In genomic region chr4:41258783-41259182, GRCh38 we compare ENCODE assay signal across 8 cellular contexts. TPM values are rescaled to one million over a fixed set of nuclear protein-coding genes. Genes with fewer than 3 reads are reported as not detected.
DNase-seq lines count a peak whose midpoint lies in the region; ATAC-seq and TF ChIP-seq lines count a peak whose summit lies in the region.

No MANE protein-coding gene starts in this region.

- H3K4me1 Mint-ChIP-seq in HFFc6 (ENCODE audit: low read depth): peaks cover 28% of the 10 kb centered on the region
- peaks cover 15% of the 10 kb centered on the region for H3K4me1 Mint-ChIP-seq in progenitor cell of endocrine pancreas (ENCODE audit: low read depth)
- no peaks in the 10 kb centered on the region for H3K4me1 Mint-ChIP-seq in stimulated activated effector memory CD8-positive, alpha-beta T cell treated with anti-CD3 and anti-CD28 coated beads, Interleukin-12 subunit alpha, Interleukin-12 subunit beta, amount 100 ng/mL, for 72 hours

- no peak overlapping the region for H3K4me3 ChIP-seq in fibroblast of villous mesenchyme (ENCODE audit: low read depth, low read length)

- H3K4me3 Mint-ChIP-seq in HFFc6 (peak overlapping the region; percentile 88), progenitor cell of endocrine pancreas (ENCODE audit: low read depth) (peak overlapping the region; percentile 88)
- no peak overlapping the region for H3K4me3 Mint-ChIP-seq in stimulated activated effector memory CD8-positive, alpha-beta T cell treated with anti-CD3 and anti-CD28 coated beads, Interleukin-12 subunit alpha, Interleukin-12 subunit beta, amount 100 ng/mL, for 72 hours

- H3K9me3 Mint-ChIP-seq in HFFc6 (no peaks in the 10 kb centered on the region), progenitor cell of endocrine pancreas (ENCODE audit: low read depth) (no peaks in the 10 kb centered on the region)
- H3K9me3 Mint-ChIP-seq in stimulated activated effector memory CD8-positive, alpha-beta T cell treated with anti-CD3 and anti-CD28 coated beads, Interleukin-12 subunit alpha, Interleukin-12 subunit beta, amount 100 ng/mL, for 72 hours: no peaks in the 10 kb centered on the region

- POLR2A ChIA-PET in RWPE1 (lab: Yijun Ruan, JAX; ENCODE audit: low non-redundant PET): no interaction called here

- ATAC-seq in GM21528 (IDR thresholded peaks at IDR 0.05; ENCODE audit: low FRiP score, unreplicated experiment): no peak
- ATAC-seq in stimulated activated effector memory CD8-positive, alpha-beta T cell treated with anti-CD3 and anti-CD28 coated beads, Interleukin-12 subunit alpha, Interleukin-12 subunit beta, amount 100 ng/mL, for 72 hours: no peak

- H3K27me3 Mint-ChIP-seq in HFFc6 (ENCODE audit: insufficient read depth): peaks cover 20% of the 10 kb centered on the region; the same call in 1 of the 2 replicates
- H3K27me3 Mint-ChIP-seq in progenitor cell of endocrine pancreas: peaks cover 15% of the 10 kb centered on the region

- H3K27ac Mint-ChIP-seq in HFFc6 (peak overlapping the region; percentile 83), progenitor cell of endocrine pancreas (no peak overlapping the region)
- no peak overlapping the region for H3K27ac Mint-ChIP-seq in stimulated activated effector memory CD8-positive, alpha-beta T cell treated with anti-CD3 and anti-CD28 coated beads, Interleukin-12 subunit alpha, Interleukin-12 subunit beta, amount 100 ng/mL, for 72 hours

- TF ChIP-seq CTCF in HFFc6 (IDR thresholded peaks at IDR 0.05) (peak; percentile 63), RWPE1 (conservative IDR thresholded peaks at IDR 0.05; ENCODE audit: low read depth) (peak; percentile 22; the same call in 1 of the 2 replicates), fibroblast of villous mesenchyme (IDR thresholded peaks at IDR 0.05; ENCODE audit: insufficient read depth, low read depth, low read length) (peak; percentile 51), progenitor cell of endocrine pancreas (IDR thresholded peaks at IDR 0.05; ENCODE audit: unreplicated experiment) (peak; percentile 49)

- H3K27ac ChIP-seq in RWPE1: no peak overlapping the region

- CTCF ChIA-PET in RWPE1 (lab: Yijun Ruan, JAX): interaction anchor here (0.6 to 1.1 kb wide), 10 partner anchors 10 to 1656 kb away, joined by 3 to 5 read pairs (median 3); no protein-coding TSS in a partner anchor

- peak in 11 of 14 donors; percentile 8 to 59 (median 33) for DNase-seq in C1 segment of cervical spinal cord (lab: John Stamatoyannopoulos, UW)
- peak; percentile 66 for DNase-seq in HFFc6
- DNase-seq in RWPE1 (ENCODE audit: low spot score): peak; percentile 42
- DNase-seq in fibroblast of villous mesenchyme (ENCODE audit: low read depth): peak; percentile 71
- no peak for DNase-seq in progenitor cell of endocrine pancreas (ENCODE audit: low spot score, unreplicated experiment)
- no peak for DNase-seq in GF-D8 (lab: John Stamatoyannopoulos, UW)
- DNase-seq in stimulated activated effector memory CD8-positive, alpha-beta T cell treated with anti-CD3 and anti-CD28 coated beads, Interleukin-12 subunit alpha, Interleukin-12 subunit beta, amount 100 ng/mL, for 72 hours (ENCODE audit: low spot score in 2 of 2): no peak

- peaks cover 28% of the 10 kb centered on the region for H3K36me3 Mint-ChIP-seq in HFFc6 (ENCODE audit: low read depth)
- peaks cover 15% of the 10 kb centered on the region for H3K36me3 Mint-ChIP-seq in progenitor cell of endocrine pancreas (ENCODE audit: insufficient read depth)
- no peaks in the 10 kb centered on the region for H3K36me3 Mint-ChIP-seq in stimulated activated effector memory CD8-positive, alpha-beta T cell treated with anti-CD3 and anti-CD28 coated beads, Interleukin-12 subunit alpha, Interleukin-12 subunit beta, amount 100 ng/mL, for 72 hours

RNA-seq across cellular contexts. Expression of gene UCHL1, which starts 2.1 kb away (rescaled TPM):
- total RNA-seq in HFFc6 (2021; fragmentation: NEBNext Ultra II Directional; extraction: Animal tissue kit (Norgen Biotek cat#: 25700)): 100 to 1,000 TPM; 349 to 502 (median 461) TPM
- total RNA-seq in fibroblast of villous mesenchyme: 488 and 579 TPM in 2 replicates
- total RNA-seq in progenitor cell of endocrine pancreas: 270 and 317 TPM in 2 replicates

RNA-seq across cellular contexts. Expression of gene APBB2, which starts 44.4 kb away (rescaled TPM):
- total RNA-seq in HFFc6 (2021; fragmentation: NEBNext Ultra II Directional; extraction: Animal tissue kit (Norgen Biotek cat#: 25700)): 10 to 100 TPM; 32.4 to 45.5 (median 35.8) TPM
- total RNA-seq in fibroblast of villous mesenchyme (96.3 and 133 TPM in 2 replicates), progenitor cell of endocrine pancreas (61.4 and 61.7 TPM in 2 replicates)

Comparison
In these comparisons a context has a peak if more than half of its experiments do, and no peak if none do; other contexts are left out.
1. DNase-seq: peak in C1 segment of cervical spinal cord (11 of 14), HFFc6 (single experiment), RWPE1 (single experiment) and fibroblast of villous mesenchyme (single experiment); none in progenitor cell of endocrine pancreas (single experiment), GF-D8 (single experiment) and stimulated activated effector memory CD8-positive, alpha-beta T cell treated with anti-CD3 and anti-CD28 coated beads, Interleukin-12 subunit alpha, Interleukin-12 subunit beta, amount 100 ng/mL, for 72 hours (0 of 2).
2. Peak in every context shown above with its lines, with median percentiles within 50 percentile points of each other: CTCF ChIP-seq.